ENCODE assay signal across 8 cellular contexts in genomic region chr6:145964948-145965366, GRCh38. TPM values are rescaled to one million over a fixed set of nuclear protein-coding genes. Genes with fewer than 3 reads are reported as not detected.
DNase-seq lines count a peak whose midpoint lies in the region; ATAC-seq and TF ChIP-seq lines count a peak whose summit lies in the region.

No MANE protein-coding gene starts in this region.

- DNase-seq in stimulated activated CD4-positive, alpha-beta T cell treated with anti-CD3 and anti-CD28 coated beads, Interleukin-2, amount 100 ng/mL, for 48 hours, result peak; percentile 4
- no peak for DNase-seq in stimulated activated CD4-positive, alpha-beta T cell treated with anti-CD3 and anti-CD28 coated beads, Interleukin-4, amount 100 ng/mL, for 4 hours
- peak in 1 of 2 donors; percentile 4 for DNase-seq in activated naive CD4-positive, alpha-beta T cell treated with anti-CD3 and anti-CD28 coated beads, Interleukin-2, amount 50 U/mL, for 72 hours (ENCODE audit: low spot score in 2 of 2)
- no peak for DNase-seq in kidney epithelial cell (ENCODE audit: low read depth)
- no peak for DNase-seq in NCI-H1436 (lab: John Stamatoyannopoulos, UW)
- DNase-seq in HEK293T (ENCODE audit: extremely low spot score), result no peak

- no peaks in the 10 kb centered on the region for H3K27me3 ChIP-seq in kidney epithelial cell (ENCODE audit: control insufficient read depth, insufficient read depth, low read length)

- H3K4me3 ChIP-seq in kidney epithelial cell (ENCODE audit: low read depth, low read length), result peak overlapping the region; percentile 70

- H3K27ac Mint-ChIP-seq in activated naive CD4-positive, alpha-beta T cell treated with anti-CD3 and anti-CD28 coated beads, Interleukin-2, amount 50 U/mL, for 72 hours, result peak overlapping the region; percentile 95

- POLR2A ChIA-PET in HEK293T (lab: Yijun Ruan, JAX), result interaction anchor here (1.0 to 2.0 kb wide), 7 partner anchors 9 to 230 kb away, joined by 3 to 11 read pairs (median 6); partner anchors contain the start of genes EPM2A and FBXO30

- peaks cover 0 to 3% of the 10 kb centered on the region in 2 donors for H3K9me3 Mint-ChIP-seq in activated naive CD4-positive, alpha-beta T cell treated with anti-CD3 and anti-CD28 coated beads, Interleukin-2, amount 50 U/mL, for 72 hours

- peaks cover 2% of the 10 kb centered on the region for H3K36me3 ChIP-seq in kidney epithelial cell (ENCODE audit: control insufficient read depth, insufficient read depth, low read length)

- peaks cover 5 to 31% of the 10 kb centered on the region in 2 donors for H3K36me3 Mint-ChIP-seq in activated naive CD4-positive, alpha-beta T cell treated with anti-CD3 and anti-CD28 coated beads, Interleukin-2, amount 50 U/mL, for 72 hours

- ATAC-seq in activated naive CD4-positive, alpha-beta T cell treated with anti-CD3 and anti-CD28 coated beads, Interleukin-2, amount 50 U/mL, for 72 hours, result no peak
- no peak for ATAC-seq in GM21423 (IDR thresholded peaks at IDR 0.05; ENCODE audit: unreplicated experiment)

- no peak for TF ChIP-seq CTCF in kidney epithelial cell (IDR thresholded peaks at IDR 0.05; ENCODE audit: insufficient read depth, low read length, poor library complexity, severe bottlenecking)

- CTCF ChIA-PET in HEK293T (lab: Yijun Ruan, JAX), result no interaction called here

- H3K27ac ChIP-seq in temporal lobe (ENCODE audit: low read depth, low read length), result peak overlapping the region; percentile 79

TF ChIP-seq in HEK293T, 16 proteins besides CTCF, POLR2A, EP300 and RAD21:
- no peak for TF ChIP-seq NFRKB (IDR thresholded peaks at IDR 0.05)
- no peak for TF ChIP-seq BHLHE40 (IDR thresholded peaks at IDR 0.05; ENCODE audit: borderline replicate concordance)
- no peak for TF ChIP-seq ZNF384 (IDR thresholded peaks at IDR 0.05)
- no peak for TF ChIP-seq L3MBTL2 (conservative IDR thresholded peaks at IDR 0.05)
- TF ChIP-seq PKNOX1 (IDR thresholded peaks at IDR 0.05), result no peak
- no peak for TF ChIP-seq FOXA1 (IDR thresholded peaks at IDR 0.05)
- TF ChIP-seq LEF1 (IDR thresholded peaks at IDR 0.05; ENCODE audit: borderline replicate concordance), result no peak
- TF ChIP-seq SP1 (IDR thresholded peaks at IDR 0.05), result no peak
- no peak for TF ChIP-seq ARNT (IDR thresholded peaks at IDR 0.05)
- no peak for TF ChIP-seq CTBP1 (IDR thresholded peaks at IDR 0.05; ENCODE audit: borderline replicate concordance)
- no peak for TF ChIP-seq HDGF (IDR thresholded peaks at IDR 0.05; ENCODE audit: borderline replicate concordance)

RNA-seq across cellular contexts. Expression of gene SHPRH, which starts 0.8 kb away (rescaled TPM):
- total RNA-seq in activated naive CD4-positive, alpha-beta T cell treated with anti-CD3 and anti-CD28 coated beads, Interleukin-2, amount 50 U/mL, for 72 hours, result 10 to 100 TPM; 10.8 to 19.3 TPM
- total RNA-seq in kidney epithelial cell (10.2 and 11.2 TPM in 2 replicates), temporal lobe (55.6 TPM)

Comparison
In these comparisons a context has a peak if more than half of its experiments do, and no peak if none do; other contexts are left out.
1. DNase-seq: peak in stimulated activated CD4-positive, alpha-beta T cell treated with anti-CD3 and anti-CD28 coated beads, Interleukin-2, amount 100 ng/mL, for 48 hours (2 of 2); none in stimulated activated CD4-positive, alpha-beta T cell treated with anti-CD3 and anti-CD28 coated beads, Interleukin-4, amount 100 ng/mL, for 4 hours (0 of 2), kidney epithelial cell (single experiment), NCI-H1436 (single experiment) and HEK293T (single experiment).